Comparison of ENCODE assay signal across 1 cellular context in the genomic region with DNA sequence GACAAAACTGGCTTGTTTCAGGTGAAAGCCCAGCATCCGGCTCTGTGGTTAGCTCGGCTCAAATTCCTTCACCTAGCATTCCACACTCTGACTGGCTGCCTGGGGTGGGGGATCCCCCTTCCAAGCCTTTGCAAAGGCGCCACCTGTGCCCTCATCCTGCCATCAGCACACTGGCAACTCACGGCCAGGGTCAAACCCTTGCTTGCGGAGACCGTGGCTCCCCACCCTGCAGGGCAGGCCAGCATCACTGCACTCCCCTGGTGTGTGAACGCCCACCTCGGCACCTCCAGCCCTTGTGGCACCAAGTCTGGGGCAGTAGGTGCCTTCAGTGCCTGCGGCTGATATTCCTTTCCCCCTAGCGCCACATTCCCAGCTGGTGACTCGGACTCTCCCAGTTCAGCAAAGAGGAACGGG.
TF ChIP-seq lines count a peak whose summit lies in the region.

No MANE protein-coding gene starts in this region.

TF ChIP-seq in GM23338, 12 proteins besides CTCF, POLR2A, EP300 and RAD21 (continued from another document):
- TF ChIP-seq, protein P1, sequence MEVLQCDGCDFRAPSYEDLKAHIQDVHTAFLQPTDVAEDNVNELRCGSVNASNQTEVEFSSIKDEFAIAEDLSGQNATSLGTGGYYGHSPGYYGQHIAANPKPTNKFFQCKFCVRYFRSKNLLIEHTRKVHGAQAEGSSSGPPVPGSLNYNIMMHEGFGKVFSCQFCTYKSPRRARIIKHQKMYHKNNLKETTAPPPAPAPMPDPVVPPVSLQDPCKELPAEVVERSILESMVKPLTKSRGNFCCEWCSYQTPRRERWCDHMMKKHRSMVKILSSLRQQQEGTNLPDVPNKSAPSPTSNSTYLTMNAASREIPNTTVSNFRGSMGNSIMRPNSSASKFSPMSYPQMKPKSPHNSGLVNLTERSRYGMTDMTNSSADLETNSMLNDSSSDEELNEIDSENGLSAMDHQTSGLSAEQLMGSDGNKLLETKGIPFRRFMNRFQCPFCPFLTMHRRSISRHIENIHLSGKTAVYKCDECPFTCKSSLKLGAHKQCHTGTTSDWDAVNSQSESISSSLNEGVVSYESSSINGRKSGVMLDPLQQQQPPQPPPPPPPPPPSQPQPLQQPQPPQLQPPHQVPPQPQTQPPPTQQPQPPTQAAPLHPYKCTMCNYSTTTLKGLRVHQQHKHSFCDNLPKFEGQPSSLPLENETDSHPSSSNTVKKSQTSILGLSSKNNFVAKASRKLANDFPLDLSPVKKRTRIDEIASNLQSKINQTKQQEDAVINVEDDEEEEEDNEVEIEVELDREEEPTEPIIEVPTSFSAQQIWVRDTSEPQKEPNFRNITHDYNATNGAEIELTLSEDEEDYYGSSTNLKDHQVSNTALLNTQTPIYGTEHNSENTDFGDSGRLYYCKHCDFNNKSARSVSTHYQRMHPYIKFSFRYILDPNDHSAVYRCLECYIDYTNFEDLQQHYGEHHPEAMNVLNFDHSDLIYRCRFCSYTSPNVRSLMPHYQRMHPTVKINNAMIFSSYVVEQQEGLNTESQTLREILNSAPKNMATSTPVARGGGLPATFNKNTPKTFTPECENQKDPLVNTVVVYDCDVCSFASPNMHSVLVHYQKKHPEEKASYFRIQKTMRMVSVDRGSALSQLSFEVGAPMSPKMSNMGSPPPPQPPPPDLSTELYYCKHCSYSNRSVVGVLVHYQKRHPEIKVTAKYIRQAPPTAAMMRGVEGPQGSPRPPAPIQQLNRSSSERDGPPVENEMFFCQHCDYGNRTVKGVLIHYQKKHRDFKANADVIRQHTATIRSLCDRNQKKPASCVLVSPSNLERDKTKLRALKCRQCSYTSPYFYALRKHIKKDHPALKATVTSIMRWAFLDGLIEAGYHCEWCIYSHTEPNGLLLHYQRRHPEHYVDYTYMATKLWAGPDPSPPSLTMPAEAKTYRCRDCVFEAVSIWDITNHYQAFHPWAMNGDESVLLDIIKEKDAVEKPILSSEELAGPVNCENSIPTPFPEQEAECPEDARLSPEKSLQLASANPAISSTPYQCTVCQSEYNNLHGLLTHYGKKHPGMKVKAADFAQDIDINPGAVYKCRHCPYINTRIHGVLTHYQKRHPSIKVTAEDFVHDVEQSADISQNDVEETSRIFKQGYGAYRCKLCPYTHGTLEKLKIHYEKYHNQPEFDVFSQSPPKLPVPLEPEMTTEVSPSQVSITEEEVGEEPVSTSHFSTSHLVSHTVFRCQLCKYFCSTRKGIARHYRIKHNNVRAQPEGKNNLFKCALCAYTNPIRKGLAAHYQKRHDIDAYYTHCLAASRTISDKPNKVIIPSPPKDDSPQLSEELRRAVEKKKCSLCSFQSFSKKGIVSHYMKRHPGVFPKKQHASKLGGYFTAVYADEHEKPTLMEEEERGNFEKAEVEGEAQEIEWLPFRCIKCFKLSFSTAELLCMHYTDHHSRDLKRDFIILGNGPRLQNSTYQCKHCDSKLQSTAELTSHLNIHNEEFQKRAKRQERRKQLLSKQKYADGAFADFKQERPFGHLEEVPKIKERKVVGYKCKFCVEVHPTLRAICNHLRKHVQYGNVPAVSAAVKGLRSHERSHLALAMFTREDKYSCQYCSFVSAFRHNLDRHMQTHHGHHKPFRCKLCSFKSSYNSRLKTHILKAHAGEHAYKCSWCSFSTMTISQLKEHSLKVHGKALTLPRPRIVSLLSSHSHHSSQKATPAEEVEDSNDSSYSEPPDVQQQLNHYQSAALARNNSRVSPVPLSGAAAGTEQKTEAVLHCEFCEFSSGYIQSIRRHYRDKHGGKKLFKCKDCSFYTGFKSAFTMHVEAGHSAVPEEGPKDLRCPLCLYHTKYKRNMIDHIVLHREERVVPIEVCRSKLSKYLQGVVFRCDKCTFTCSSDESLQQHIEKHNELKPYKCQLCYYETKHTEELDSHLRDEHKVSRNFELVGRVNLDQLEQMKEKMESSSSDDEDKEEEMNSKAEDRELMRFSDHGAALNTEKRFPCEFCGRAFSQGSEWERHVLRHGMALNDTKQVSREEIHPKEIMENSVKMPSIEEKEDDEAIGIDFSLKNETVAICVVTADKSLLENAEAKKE (CRISPR knock-in tag; IDR thresholded peaks at IDR 0.05), result no peak
- TF ChIP-seq NANOG (IDR thresholded peaks at IDR 0.05; ENCODE audit: borderline replicate concordance) (no peak), JUNB (IDR thresholded peaks at IDR 0.05; ENCODE audit: unreplicated experiment) (no peak), ZNF331 (CRISPR knock-in tag; IDR thresholded peaks at IDR 0.05; ENCODE audit: low read depth) (no peak), POLR2AphosphoS5 (IDR thresholded peaks at IDR 0.05; ENCODE audit: low read depth) (no peak)
